1 cellular context compared by ENCODE assay signal in the genomic region with DNA sequence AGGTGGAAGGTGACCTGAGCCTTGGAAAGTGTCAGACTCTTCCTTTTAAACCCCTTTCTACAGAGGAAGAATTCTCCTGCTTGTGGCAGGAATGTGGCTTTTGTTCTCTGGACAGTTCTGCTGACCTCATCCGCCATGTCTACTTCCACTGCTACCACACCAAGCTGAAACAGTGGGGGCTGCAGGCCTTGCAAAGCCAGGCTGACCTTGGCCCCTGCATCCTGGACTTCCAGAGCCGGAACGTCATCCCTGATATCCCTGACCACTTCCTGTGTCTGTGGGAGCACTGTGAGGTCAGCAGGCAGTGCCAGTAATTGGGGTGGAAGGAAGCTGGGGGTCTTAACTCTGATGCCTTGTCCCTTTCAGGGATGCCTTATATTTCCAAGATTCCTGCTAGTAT.
A peak's percentile ranks its signal among the peaks of the same experiment; 100 is the strongest.
TF ChIP-seq lines count a peak whose summit lies in the region.

No MANE protein-coding gene starts in this region.

TF ChIP-seq in HepG2, 621 proteins besides CTCF, POLR2A, EP300 and RAD21 (continued from another document and continues in another):
- TF ChIP-seq, protein P1, sequence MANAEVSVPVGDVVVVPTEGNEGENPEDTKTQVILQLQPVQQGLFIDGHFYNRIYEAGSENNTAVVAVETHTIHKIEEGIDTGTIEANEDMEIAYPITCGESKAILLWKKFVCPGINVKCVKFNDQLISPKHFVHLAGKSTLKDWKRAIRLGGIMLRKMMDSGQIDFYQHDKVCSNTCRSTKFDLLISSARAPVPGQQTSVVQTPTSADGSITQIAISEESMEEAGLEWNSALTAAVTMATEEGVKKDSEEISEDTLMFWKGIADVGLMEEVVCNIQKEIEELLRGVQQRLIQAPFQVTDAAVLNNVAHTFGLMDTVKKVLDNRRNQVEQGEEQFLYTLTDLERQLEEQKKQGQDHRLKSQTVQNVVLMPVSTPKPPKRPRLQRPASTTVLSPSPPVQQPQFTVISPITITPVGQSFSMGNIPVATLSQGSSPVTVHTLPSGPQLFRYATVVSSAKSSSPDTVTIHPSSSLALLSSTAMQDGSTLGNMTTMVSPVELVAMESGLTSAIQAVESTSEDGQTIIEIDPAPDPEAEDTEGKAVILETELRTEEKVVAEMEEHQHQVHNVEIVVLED (CRISPR knock-in tag; IDR thresholded peaks at IDR 0.05; ENCODE audit: borderline replicate concordance): no peak
- TF ChIP-seq, protein P2, sequence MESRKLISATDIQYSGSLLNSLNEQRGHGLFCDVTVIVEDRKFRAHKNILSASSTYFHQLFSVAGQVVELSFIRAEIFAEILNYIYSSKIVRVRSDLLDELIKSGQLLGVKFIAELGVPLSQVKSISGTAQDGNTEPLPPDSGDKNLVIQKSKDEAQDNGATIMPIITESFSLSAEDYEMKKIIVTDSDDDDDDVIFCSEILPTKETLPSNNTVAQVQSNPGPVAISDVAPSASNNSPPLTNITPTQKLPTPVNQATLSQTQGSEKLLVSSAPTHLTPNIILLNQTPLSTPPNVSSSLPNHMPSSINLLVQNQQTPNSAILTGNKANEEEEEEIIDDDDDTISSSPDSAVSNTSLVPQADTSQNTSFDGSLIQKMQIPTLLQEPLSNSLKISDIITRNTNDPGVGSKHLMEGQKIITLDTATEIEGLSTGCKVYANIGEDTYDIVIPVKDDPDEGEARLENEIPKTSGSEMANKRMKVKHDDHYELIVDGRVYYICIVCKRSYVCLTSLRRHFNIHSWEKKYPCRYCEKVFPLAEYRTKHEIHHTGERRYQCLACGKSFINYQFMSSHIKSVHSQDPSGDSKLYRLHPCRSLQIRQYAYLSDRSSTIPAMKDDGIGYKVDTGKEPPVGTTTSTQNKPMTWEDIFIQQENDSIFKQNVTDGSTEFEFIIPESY (CRISPR knock-in tag; IDR thresholded peaks at IDR 0.05): peak; percentile 60
- TF ChIP-seq NR2F1 (CRISPR knock-in tag; IDR thresholded peaks at IDR 0.05) (peak in 1 of 2 experiments; percentile 38; a peak in 1 of 4 replicates), MED1 (CRISPR knock-in tag; IDR thresholded peaks at IDR 0.05) (peak; percentile 25; the same call in 1 of the 2 replicates), SAP130 (CRISPR knock-in tag; IDR thresholded peaks at IDR 0.05; ENCODE audit: low read depth) (peak; percentile 34; the same call in 1 of the 2 replicates), FOXP1 (IDR thresholded peaks at IDR 0.05) (no peak), FOXP1 (CRISPR knock-in tag; IDR thresholded peaks at IDR 0.05) (0 out of 2 replicates have a peak, but pooled peaks have one; percentile 12), CREB1 (IDR thresholded peaks at IDR 0.05) (peak; percentile 60; the same call in 1 of the 2 replicates), CREB1 (CRISPR knock-in tag; IDR thresholded peaks at IDR 0.05) (no peak), GABPB1 (CRISPR knock-in tag; IDR thresholded peaks at IDR 0.05) (peak; percentile 83), HNF4A (CRISPR knock-in tag; IDR thresholded peaks at IDR 0.05) (peak; percentile 56; the same call in 1 of the 2 replicates), ZFX (CRISPR knock-in tag; IDR thresholded peaks at IDR 0.05; ENCODE audit: low read depth) (peak; percentile 39; the same call in 1 of the 2 replicates), RARA (CRISPR knock-in tag; IDR thresholded peaks at IDR 0.05) (peak; percentile 79), ZNF605 (CRISPR knock-in tag; IDR thresholded peaks at IDR 0.05) (no peak), REL (CRISPR knock-in tag; conservative IDR thresholded peaks at IDR 0.05) (no peak), POGZ (CRISPR knock-in tag; IDR thresholded peaks at IDR 0.05) (peak; percentile 33; the same call in 1 of the 2 replicates), GABPA (IDR thresholded peaks at IDR 0.05; ENCODE audit: low read depth, low read length) (peak; percentile 22; the same call in 1 of the 2 replicates), GABPA (CRISPR knock-in tag; IDR thresholded peaks at IDR 0.05; ENCODE audit: low read depth) (peak; percentile 88), RFX1 (IDR thresholded peaks at IDR 0.05) (no peak), CBFB (CRISPR knock-in tag; IDR thresholded peaks at IDR 0.05) (peak; percentile 36; the same call in 1 of the 2 replicates), NR2C2 (CRISPR knock-in tag; IDR thresholded peaks at IDR 0.05; ENCODE audit: borderline replicate concordance) (peak; percentile 46; the same call in 1 of the 2 replicates), SP140L (CRISPR knock-in tag; IDR thresholded peaks at IDR 0.05; ENCODE audit: borderline replicate concordance) (no peak), ZMYM4 (CRISPR knock-in tag; IDR thresholded peaks at IDR 0.05) (0 out of 2 replicates have a peak, but pooled peaks have one; percentile 24), FOXA3 (CRISPR knock-in tag; IDR thresholded peaks at IDR 0.05) (peak; percentile 38; the same call in 1 of the 2 replicates), GATAD1 (CRISPR knock-in tag; IDR thresholded peaks at IDR 0.05) (0 out of 2 replicates have a peak, but pooled peaks have one; percentile 28), SIX1 (CRISPR knock-in tag; IDR thresholded peaks at IDR 0.05; ENCODE audit: borderline replicate concordance) (no peak)
- TF ChIP-seq, protein P3, sequence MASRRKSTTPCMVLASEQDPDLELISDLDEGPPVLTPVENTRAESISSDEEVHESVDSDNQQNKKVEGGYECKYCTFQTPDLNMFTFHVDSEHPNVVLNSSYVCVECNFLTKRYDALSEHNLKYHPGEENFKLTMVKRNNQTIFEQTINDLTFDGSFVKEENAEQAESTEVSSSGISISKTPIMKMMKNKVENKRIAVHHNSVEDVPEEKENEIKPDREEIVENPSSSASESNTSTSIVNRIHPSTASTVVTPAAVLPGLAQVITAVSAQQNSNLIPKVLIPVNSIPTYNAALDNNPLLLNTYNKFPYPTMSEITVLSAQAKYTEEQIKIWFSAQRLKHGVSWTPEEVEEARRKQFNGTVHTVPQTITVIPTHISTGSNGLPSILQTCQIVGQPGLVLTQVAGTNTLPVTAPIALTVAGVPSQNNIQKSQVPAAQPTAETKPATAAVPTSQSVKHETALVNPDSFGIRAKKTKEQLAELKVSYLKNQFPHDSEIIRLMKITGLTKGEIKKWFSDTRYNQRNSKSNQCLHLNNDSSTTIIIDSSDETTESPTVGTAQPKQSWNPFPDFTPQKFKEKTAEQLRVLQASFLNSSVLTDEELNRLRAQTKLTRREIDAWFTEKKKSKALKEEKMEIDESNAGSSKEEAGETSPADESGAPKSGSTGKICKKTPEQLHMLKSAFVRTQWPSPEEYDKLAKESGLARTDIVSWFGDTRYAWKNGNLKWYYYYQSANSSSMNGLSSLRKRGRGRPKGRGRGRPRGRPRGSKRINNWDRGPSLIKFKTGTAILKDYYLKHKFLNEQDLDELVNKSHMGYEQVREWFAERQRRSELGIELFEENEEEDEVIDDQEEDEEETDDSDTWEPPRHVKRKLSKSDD (CRISPR knock-in tag; IDR thresholded peaks at IDR 0.05; ENCODE audit: low read depth): 0 out of 2 replicates have a peak, but pooled peaks have one; percentile 54
- TF ChIP-seq, protein P4, sequence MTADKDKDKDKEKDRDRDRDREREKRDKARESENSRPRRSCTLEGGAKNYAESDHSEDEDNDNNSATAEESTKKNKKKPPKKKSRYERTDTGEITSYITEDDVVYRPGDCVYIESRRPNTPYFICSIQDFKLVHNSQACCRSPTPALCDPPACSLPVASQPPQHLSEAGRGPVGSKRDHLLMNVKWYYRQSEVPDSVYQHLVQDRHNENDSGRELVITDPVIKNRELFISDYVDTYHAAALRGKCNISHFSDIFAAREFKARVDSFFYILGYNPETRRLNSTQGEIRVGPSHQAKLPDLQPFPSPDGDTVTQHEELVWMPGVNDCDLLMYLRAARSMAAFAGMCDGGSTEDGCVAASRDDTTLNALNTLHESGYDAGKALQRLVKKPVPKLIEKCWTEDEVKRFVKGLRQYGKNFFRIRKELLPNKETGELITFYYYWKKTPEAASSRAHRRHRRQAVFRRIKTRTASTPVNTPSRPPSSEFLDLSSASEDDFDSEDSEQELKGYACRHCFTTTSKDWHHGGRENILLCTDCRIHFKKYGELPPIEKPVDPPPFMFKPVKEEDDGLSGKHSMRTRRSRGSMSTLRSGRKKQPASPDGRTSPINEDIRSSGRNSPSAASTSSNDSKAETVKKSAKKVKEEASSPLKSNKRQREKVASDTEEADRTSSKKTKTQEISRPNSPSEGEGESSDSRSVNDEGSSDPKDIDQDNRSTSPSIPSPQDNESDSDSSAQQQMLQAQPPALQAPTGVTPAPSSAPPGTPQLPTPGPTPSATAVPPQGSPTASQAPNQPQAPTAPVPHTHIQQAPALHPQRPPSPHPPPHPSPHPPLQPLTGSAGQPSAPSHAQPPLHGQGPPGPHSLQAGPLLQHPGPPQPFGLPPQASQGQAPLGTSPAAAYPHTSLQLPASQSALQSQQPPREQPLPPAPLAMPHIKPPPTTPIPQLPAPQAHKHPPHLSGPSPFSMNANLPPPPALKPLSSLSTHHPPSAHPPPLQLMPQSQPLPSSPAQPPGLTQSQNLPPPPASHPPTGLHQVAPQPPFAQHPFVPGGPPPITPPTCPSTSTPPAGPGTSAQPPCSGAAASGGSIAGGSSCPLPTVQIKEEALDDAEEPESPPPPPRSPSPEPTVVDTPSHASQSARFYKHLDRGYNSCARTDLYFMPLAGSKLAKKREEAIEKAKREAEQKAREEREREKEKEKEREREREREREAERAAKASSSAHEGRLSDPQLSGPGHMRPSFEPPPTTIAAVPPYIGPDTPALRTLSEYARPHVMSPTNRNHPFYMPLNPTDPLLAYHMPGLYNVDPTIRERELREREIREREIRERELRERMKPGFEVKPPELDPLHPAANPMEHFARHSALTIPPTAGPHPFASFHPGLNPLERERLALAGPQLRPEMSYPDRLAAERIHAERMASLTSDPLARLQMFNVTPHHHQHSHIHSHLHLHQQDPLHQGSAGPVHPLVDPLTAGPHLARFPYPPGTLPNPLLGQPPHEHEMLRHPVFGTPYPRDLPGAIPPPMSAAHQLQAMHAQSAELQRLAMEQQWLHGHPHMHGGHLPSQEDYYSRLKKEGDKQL (CRISPR knock-in tag; IDR thresholded peaks at IDR 0.05; ENCODE audit: low read depth): no peak
- TF ChIP-seq, protein P5, sequence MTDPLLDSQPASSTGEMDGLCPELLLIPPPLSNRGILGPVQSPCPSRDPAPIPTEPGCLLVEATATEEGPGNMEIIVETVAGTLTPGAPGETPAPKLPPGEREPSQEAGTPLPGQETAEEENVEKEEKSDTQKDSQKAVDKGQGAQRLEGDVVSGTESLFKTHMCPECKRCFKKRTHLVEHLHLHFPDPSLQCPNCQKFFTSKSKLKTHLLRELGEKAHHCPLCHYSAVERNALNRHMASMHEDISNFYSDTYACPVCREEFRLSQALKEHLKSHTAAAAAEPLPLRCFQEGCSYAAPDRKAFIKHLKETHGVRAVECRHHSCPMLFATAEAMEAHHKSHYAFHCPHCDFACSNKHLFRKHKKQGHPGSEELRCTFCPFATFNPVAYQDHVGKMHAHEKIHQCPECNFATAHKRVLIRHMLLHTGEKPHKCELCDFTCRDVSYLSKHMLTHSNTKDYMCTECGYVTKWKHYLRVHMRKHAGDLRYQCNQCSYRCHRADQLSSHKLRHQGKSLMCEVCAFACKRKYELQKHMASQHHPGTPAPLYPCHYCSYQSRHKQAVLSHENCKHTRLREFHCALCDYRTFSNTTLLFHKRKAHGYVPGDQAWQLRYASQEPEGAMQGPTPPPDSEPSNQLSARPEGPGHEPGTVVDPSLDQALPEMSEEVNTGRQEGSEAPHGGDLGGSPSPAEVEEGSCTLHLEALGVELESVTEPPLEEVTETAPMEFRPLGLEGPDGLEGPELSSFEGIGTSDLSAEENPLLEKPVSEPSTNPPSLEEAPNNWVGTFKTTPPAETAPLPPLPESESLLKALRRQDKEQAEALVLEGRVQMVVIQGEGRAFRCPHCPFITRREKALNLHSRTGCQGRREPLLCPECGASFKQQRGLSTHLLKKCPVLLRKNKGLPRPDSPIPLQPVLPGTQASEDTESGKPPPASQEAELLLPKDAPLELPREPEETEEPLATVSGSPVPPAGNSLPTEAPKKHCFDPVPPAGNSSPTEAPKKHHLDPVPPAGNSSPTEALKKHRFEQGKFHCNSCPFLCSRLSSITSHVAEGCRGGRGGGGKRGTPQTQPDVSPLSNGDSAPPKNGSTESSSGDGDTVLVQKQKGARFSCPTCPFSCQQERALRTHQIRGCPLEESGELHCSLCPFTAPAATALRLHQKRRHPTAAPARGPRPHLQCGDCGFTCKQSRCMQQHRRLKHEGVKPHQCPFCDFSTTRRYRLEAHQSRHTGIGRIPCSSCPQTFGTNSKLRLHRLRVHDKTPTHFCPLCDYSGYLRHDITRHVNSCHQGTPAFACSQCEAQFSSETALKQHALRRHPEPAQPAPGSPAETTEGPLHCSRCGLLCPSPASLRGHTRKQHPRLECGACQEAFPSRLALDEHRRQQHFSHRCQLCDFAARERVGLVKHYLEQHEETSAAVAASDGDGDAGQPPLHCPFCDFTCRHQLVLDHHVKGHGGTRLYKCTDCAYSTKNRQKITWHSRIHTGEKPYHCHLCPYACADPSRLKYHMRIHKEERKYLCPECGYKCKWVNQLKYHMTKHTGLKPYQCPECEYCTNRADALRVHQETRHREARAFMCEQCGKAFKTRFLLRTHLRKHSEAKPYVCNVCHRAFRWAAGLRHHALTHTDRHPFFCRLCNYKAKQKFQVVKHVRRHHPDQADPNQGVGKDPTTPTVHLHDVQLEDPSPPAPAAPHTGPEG (CRISPR knock-in tag; IDR thresholded peaks at IDR 0.05): no peak
- TF ChIP-seq, protein P6, sequence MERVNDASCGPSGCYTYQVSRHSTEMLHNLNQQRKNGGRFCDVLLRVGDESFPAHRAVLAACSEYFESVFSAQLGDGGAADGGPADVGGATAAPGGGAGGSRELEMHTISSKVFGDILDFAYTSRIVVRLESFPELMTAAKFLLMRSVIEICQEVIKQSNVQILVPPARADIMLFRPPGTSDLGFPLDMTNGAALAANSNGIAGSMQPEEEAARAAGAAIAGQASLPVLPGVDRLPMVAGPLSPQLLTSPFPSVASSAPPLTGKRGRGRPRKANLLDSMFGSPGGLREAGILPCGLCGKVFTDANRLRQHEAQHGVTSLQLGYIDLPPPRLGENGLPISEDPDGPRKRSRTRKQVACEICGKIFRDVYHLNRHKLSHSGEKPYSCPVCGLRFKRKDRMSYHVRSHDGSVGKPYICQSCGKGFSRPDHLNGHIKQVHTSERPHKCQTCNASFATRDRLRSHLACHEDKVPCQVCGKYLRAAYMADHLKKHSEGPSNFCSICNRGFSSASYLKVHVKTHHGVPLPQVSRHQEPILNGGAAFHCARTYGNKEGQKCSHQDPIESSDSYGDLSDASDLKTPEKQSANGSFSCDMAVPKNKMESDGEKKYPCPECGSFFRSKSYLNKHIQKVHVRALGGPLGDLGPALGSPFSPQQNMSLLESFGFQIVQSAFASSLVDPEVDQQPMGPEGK (CRISPR knock-in tag; IDR thresholded peaks at IDR 0.05): peak; percentile 47
- TF ChIP-seq, protein P7, sequence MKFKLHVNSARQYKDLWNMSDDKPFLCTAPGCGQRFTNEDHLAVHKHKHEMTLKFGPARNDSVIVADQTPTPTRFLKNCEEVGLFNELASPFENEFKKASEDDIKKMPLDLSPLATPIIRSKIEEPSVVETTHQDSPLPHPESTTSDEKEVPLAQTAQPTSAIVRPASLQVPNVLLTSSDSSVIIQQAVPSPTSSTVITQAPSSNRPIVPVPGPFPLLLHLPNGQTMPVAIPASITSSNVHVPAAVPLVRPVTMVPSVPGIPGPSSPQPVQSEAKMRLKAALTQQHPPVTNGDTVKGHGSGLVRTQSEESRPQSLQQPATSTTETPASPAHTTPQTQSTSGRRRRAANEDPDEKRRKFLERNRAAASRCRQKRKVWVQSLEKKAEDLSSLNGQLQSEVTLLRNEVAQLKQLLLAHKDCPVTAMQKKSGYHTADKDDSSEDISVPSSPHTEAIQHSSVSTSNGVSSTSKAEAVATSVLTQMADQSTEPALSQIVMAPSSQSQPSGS (CRISPR knock-in tag; IDR thresholded peaks at IDR 0.05): peak; percentile 21; the same call in 1 of the 2 replicates
